1 cellular context compared by ENCODE assay signal in the genomic region with DNA sequence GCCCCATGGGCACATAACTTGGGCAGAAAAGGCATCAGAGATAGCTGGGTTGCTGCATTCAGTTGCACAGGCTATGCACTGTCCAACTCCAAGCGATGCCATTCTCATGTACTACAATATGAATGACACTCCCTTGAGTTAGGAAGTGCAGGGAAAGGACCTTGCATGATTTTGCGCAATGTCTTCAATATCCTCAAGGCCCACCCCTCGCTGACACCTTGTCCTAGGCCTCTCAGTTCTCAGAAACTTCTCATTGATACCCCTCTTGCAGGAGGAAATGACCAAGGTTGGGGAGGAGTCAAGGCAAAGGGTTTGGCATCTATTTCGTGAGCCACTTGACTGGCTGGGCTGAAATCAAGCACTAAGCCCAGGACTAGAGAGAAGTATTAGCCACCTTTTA.
TF ChIP-seq lines count a peak whose summit lies in the region.

No MANE protein-coding gene starts in this region.

TF ChIP-seq in K562, 482 proteins besides CTCF, POLR2A, EP300 and RAD21:
- peak; percentile 46 for TF ChIP-seq PKNOX1 (IDR thresholded peaks at IDR 0.05)
- TF ChIP-seq NRF1 (conservative IDR thresholded peaks at IDR 0.05 in 1 of 2, IDR thresholded peaks at IDR 0.05 in 1 of 2): 0 out of 4 replicates have a peak, but pooled peaks of 1 of the 2 experiments have one; percentile 13
- 0 out of 2 replicates have a peak, but pooled peaks have one; percentile 17 for TF ChIP-seq CEBPG (CRISPR knock-in tag; IDR thresholded peaks at IDR 0.05)
- TF ChIP-seq CEBPG (tag; conservative IDR thresholded peaks at IDR 0.05 in 1 of 2, IDR thresholded peaks at IDR 0.05 in 1 of 2): 0 out of 4 replicates have a peak, but pooled peaks of 1 of the 2 experiments have one; percentile 32
- peak; percentile 86 for TF ChIP-seq CEBPB (tag; IDR thresholded peaks at IDR 0.05)
- TF ChIP-seq, protein P1, sequence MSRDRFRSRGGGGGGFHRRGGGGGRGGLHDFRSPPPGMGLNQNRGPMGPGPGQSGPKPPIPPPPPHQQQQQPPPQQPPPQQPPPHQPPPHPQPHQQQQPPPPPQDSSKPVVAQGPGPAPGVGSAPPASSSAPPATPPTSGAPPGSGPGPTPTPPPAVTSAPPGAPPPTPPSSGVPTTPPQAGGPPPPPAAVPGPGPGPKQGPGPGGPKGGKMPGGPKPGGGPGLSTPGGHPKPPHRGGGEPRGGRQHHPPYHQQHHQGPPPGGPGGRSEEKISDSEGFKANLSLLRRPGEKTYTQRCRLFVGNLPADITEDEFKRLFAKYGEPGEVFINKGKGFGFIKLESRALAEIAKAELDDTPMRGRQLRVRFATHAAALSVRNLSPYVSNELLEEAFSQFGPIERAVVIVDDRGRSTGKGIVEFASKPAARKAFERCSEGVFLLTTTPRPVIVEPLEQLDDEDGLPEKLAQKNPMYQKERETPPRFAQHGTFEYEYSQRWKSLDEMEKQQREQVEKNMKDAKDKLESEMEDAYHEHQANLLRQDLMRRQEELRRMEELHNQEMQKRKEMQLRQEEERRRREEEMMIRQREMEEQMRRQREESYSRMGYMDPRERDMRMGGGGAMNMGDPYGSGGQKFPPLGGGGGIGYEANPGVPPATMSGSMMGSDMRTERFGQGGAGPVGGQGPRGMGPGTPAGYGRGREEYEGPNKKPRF (IDR thresholded peaks at IDR 0.05; ENCODE audit: low read depth, low read length): no peak
TF ChIP-seq in K562: peak in this region for 4.
